29 cellular contexts compared by ENCODE assay signal in the genomic region with DNA sequence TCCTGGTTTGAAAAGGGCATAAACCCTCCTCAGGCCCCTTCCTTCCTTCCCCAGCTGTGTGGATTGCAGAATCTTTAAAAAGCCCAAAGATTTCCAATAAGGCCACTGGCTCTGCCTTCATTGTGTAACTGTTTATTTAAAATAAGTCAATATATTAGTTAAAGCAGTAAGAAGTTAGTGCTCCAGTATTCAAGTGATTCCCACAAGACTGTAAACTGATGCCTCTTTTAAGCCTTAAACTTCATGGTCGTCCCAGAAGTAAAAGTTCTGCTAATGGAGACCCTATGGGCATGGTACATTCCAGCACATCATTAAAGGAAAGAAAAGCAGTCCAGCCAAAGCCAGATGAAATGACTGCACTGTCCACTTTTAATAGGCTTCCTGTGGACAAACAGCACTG.
DNase-seq lines count a peak whose midpoint lies in the region; ATAC-seq and TF ChIP-seq lines count a peak whose summit lies in the region.
"Had no signal": no experiment of that assay in that cellular context is flagged by ENCODE, and none has a peak within 500 bp of the region (broad histone marks: within the 10 kb centered on the region; RNA-seq: fewer than 3 reads in every experiment).

No MANE protein-coding gene starts in this region.

- no peak overlapping the region for H3K27ac Mint-ChIP-seq in immature natural killer cell
- H3K27ac Mint-ChIP-seq in Caco-2 (ENCODE audit: unreplicated experiment) = no peak overlapping the region
- H3K27ac Mint-ChIP-seq: activated B cell treated with CpG ODN at 0.5 μM for 24 hours; activated naive CD4-positive, alpha-beta T cell treated with anti-CD3 and anti-CD28 coated beads, Interleukin-2, amount 50 U/mL, for 72 hours; HFFc6 had no signal

- no peaks in the 10 kb centered on the region for H3K27me3 ChIP-seq in ACC112 (ENCODE audit: insufficient read depth, low read length)
- no peaks in the 10 kb centered on the region for H3K27me3 ChIP-seq in body of pancreas
- H3K27me3 ChIP-seq in left lung = peaks cover 0 to 46% of the 10 kb centered on the region in 2 donors
- no peaks in the 10 kb centered on the region for H3K27me3 ChIP-seq in Caco-2 (replicated peaks; ENCODE audit: control insufficient read depth, insufficient read depth, low read length)

- DNase-seq in body of pancreas = no peak
- no peak for DNase-seq in left lung
- peak; percentile 39 for DNase-seq in renal cortical epithelial cell (ENCODE audit: low read depth)
- DNase-seq in immature natural killer cell = no peak
- DNase-seq in NCI-H1105 (lab: John Stamatoyannopoulos, UW) = no peak
- no peak for DNase-seq in Ammon's horn (ENCODE audit: low spot score)
- no peak for DNase-seq in Caco-2
- DNase-seq: activated B cell treated with CpG ODN at 0.5 μM for 24 hours; activated CD4-positive, alpha-beta T cell treated with anti-CD3 and anti-CD28 coated beads, Interleukin-2, amount 50 U/mL, for 1 hour; activated effector memory CD4-positive, alpha-beta T cell treated with Interleukin-2 at 50 U/mL for 16 hours; activated T-cell treated with anti-CD3 and anti-CD28 coated beads, Interleukin-2, amount 50 U/mL, for 1 hour; caudate nucleus; CD4-positive, CD25-positive, alpha-beta regulatory T cell; foreskin melanocyte; GOT3; heart left ventricle; HFFc6; KBM-7; mesenchymal stem cell; MG63; NCI-H1930; NCI-H2171 treated with DMSO at 0.1 percent for 48 hours; NCI-H526; NK-92 treated with Interleukin-12 subunit alpha and Interleukin-12 subunit beta, amount 100 ng/mL, for 24 hours; stimulated activated CD4-positive, alpha-beta T cell treated with anti-CD3 and anti-CD28 coated beads, Interleukin-4, amount 100 ng/mL, for 24 hours had no signal

- H3K36me3 ChIP-seq in ACC112 (ENCODE audit: insufficient read depth, low read length) (no peaks in the 10 kb centered on the region), body of pancreas (replicated peaks in 1 of 2; ENCODE audit: insufficient read depth in 1 of 2, low read depth in 2 of 2) (no peaks in the 10 kb centered on the region), left lung (no peaks in the 10 kb centered on the region), Caco-2 (ENCODE audit: control insufficient read depth, insufficient read depth, low read length) (no peaks in the 10 kb centered on the region; the same call in 1 of the 2 replicates)
- H3K36me3 ChIP-seq: heart left ventricle, MG63, prostate gland had no signal

- no peaks in the 10 kb centered on the region for H3K36me3 Mint-ChIP-seq in immature natural killer cell
- peaks cover 31% of the 10 kb centered on the region for H3K36me3 Mint-ChIP-seq in Caco-2 (ENCODE audit: insufficient read depth, unreplicated experiment)
- H3K36me3 Mint-ChIP-seq: CD4-positive, CD25-positive, alpha-beta regulatory T cell had no signal

- H3K4me3 ChIP-seq in ACC112 (ENCODE audit: low read depth, low read length) (no peak overlapping the region), body of pancreas (no peak overlapping the region), left lung (no peak overlapping the region), Caco-2 (ENCODE audit: low read depth, low read length) (no peak overlapping the region)
- H3K4me3 ChIP-seq: heart left ventricle, MG63, prostate gland had no signal

- H3K27me3 Mint-ChIP-seq in immature natural killer cell (ENCODE audit: low read depth in 3 of 3) (peaks cover 13 to 20% (median 15%) of the 10 kb centered on the region in 3 donors), Caco-2 (ENCODE audit: insufficient read depth, unreplicated experiment) (no peaks in the 10 kb centered on the region)

- H3K4me1 ChIP-seq in ACC112 (ENCODE audit: control insufficient read depth, insufficient read depth, low read length, unreplicated experiment) = no peaks in the 10 kb centered on the region
- H3K4me1 ChIP-seq in body of pancreas = peaks cover 43% of the 10 kb centered on the region
- peaks cover 3 to 54% of the 10 kb centered on the region in 2 donors for H3K4me1 ChIP-seq in left lung
- H3K4me1 ChIP-seq in Caco-2 = no peaks in the 10 kb centered on the region
- H3K4me1 ChIP-seq: prostate gland had no signal

- TF ChIP-seq CTCF in body of pancreas (IDR thresholded peaks at IDR 0.05) (no peak), left lung (IDR thresholded peaks at IDR 0.05) (no peak), Caco-2 (IDR thresholded peaks at IDR 0.05; ENCODE audit: insufficient read depth in 1 of 2, low read depth in 1 of 2, low read length in 1 of 2, severe bottlenecking in 1 of 2, unreplicated experiment in 1 of 2) (no peak)

- 29 to 35% methylated on average over 1 of the region's 1 CpG for WGBS in body of pancreas, 2 donors

- TF ChIP-seq POLR2A in body of pancreas (IDR thresholded peaks at IDR 0.05) = no peak

- H3K4me1 Mint-ChIP-seq in immature natural killer cell (peaks cover 18 to 33% of the 10 kb centered on the region in 2 donors), Caco-2 (ENCODE audit: low read depth, unreplicated experiment) (peaks cover 11% of the 10 kb centered on the region)

- intact Hi-C loops in body of pancreas (cut with DNase I) (no loop called here), left lung (cut with DNase I) (no loop called here), Caco-2 (cut with micrococcal nuclease; ENCODE audit: unreplicated experiment) (no loop called here)

- peak overlapping the region; percentile 34 for H2AFZ ChIP-seq in ACC112 (ENCODE audit: low read length, unreplicated experiment)

- peaks cover 0 to 5% (median 3%) of the 10 kb centered on the region in 6 donors for H3K9me3 Mint-ChIP-seq in immature natural killer cell
- H3K9me3 Mint-ChIP-seq in Caco-2 (ENCODE audit: unreplicated experiment) = no peaks in the 10 kb centered on the region
- H3K9me3 Mint-ChIP-seq: activated B cell treated with CpG ODN at 0.5 μM for 24 hours; activated naive CD4-positive, alpha-beta T cell treated with anti-CD3 and anti-CD28 coated beads, Interleukin-2, amount 50 U/mL, for 72 hours; HFFc6 had no signal

- H3K27ac ChIP-seq in ACC112 (ENCODE audit: low read depth, low read length) (no peak overlapping the region), body of pancreas (peak overlapping the region in 3 of 4 donors; percentile 25 to 32 (median 28)), left lung (peak overlapping the region; percentile 48 to 76)
- H3K27ac ChIP-seq: prostate gland had no signal

- H3K9me3 ChIP-seq in body of pancreas (no peaks in the 10 kb centered on the region), left lung (no peaks in the 10 kb centered on the region), Caco-2 (no peaks in the 10 kb centered on the region)
- H3K9me3 ChIP-seq: heart left ventricle, MG63, prostate gland had no signal

- CTCF ChIA-PET in Caco-2 (lab: Charles Lee) = interaction anchor here (5.3 kb wide), 1 partner anchor 518 kb away, joined by 43 read pairs; no protein-coding TSS in a partner anchor

- BruUV-seq in Caco-2 (replicated peaks; lab: Mats Ljungman, UMichigan) = no TSS peak

- ATAC-seq in body of pancreas (no peak), left lung (no peak)
- ATAC-seq: activated naive CD4-positive, alpha-beta T cell treated with anti-CD3 and anti-CD28 coated beads, Interleukin-2, amount 50 U/mL, for 72 hours; esophagus mucosa; heart left ventricle had no signal

- H3K4me3 Mint-ChIP-seq in immature natural killer cell (no peak overlapping the region), Caco-2 (ENCODE audit: unreplicated experiment) (no peak overlapping the region)
- H3K4me3 Mint-ChIP-seq: activated B cell treated with CpG ODN at 0.5 μM for 24 hours; CD4-positive, CD25-positive, alpha-beta regulatory T cell; HFFc6 had no signal

- POLR2A ChIA-PET in Caco-2 (lab: Charles Lee) = no interaction called here

- peaks cover 1% of the 10 kb centered on the region for H3K79me2 ChIP-seq in ACC112 (ENCODE audit: control insufficient read depth, insufficient read depth, low read length, unreplicated experiment)
